Comparison of ENCODE assay signal across 8 cellular contexts in the genomic region with DNA sequence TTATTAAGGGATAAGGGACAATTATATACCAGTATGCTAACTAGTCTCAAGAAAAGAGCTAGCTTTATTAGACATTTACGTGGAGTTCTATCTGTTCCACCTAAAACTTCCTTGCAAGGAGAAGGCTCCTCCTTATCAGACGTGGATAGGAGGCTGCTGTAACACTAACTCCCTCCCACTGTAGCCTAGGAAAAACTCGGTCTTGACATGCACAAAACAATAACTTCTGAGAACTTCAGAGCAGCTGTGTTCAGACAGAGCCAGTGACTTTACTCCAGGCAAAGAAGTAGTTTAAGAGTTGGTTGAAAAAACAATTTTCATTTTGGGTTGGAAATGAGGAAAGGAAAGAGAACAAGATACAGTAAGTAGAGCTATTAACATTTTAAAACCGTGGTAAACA. TPM values are rescaled to one million over a fixed set of nuclear protein-coding genes. Genes with fewer than 3 reads are reported as not detected.
DNase-seq lines count a peak whose midpoint lies in the region; ATAC-seq and TF ChIP-seq lines count a peak whose summit lies in the region.

No MANE protein-coding gene starts in this region.

- H3K27ac ChIP-seq in CD4-positive, alpha-beta T cell (ENCODE audit: low read depth, low read length) = no peak overlapping the region
- H3K27ac ChIP-seq in osteoblast (ENCODE audit: low read depth, low read length) = peak overlapping the region; percentile 46

- peak overlapping the region; percentile 91 for H3K27ac Mint-ChIP-seq in CD4-positive, alpha-beta T cell
- peak overlapping the region; percentile 5 to 65 for H3K27ac Mint-ChIP-seq in effector memory CD8-positive, alpha-beta T cell

- no peaks in the 10 kb centered on the region for H3K9me3 ChIP-seq in CD4-positive, alpha-beta T cell (ENCODE audit: control insufficient read depth, low read length)
- no peaks in the 10 kb centered on the region for H3K9me3 ChIP-seq in osteoblast (ENCODE audit: low read depth, low read length)

- H3K4me1 Mint-ChIP-seq in CD4-positive, alpha-beta T cell (ENCODE audit: low read depth) = peaks cover 61% of the 10 kb centered on the region
- H3K4me1 Mint-ChIP-seq in effector memory CD8-positive, alpha-beta T cell (ENCODE audit: low read depth in 2 of 2) = peaks cover 16 to 44% of the 10 kb centered on the region in 2 donors

- peaks cover 16% of the 10 kb centered on the region for H4K20me1 ChIP-seq in osteoblast (ENCODE audit: insufficient read depth, low read length)

- H3K4me2 ChIP-seq in osteoblast (ENCODE audit: insufficient read depth, low read length) = peak overlapping the region; percentile 89

- TF ChIP-seq CTCF in CD4-positive, alpha-beta T cell (IDR thresholded peaks at IDR 0.05) = no peak
- TF ChIP-seq CTCF in NB4 (IDR thresholded peaks at IDR 0.05; ENCODE audit: low read depth, low read length) (no peak), osteoblast (IDR thresholded peaks at IDR 0.05; ENCODE audit: extremely low read depth, low read depth, low read length) (no peak)

- H3K36me3 Mint-ChIP-seq in CD4-positive, alpha-beta T cell (ENCODE audit: low read depth) = peaks cover 23% of the 10 kb centered on the region
- H3K36me3 Mint-ChIP-seq in effector memory CD8-positive, alpha-beta T cell (ENCODE audit: insufficient read depth) = peaks cover 17% of the 10 kb centered on the region

- H3K27me3 ChIP-seq in CD4-positive, alpha-beta T cell (ENCODE audit: control insufficient read depth, insufficient read depth, low read length) = no peaks in the 10 kb centered on the region
- no peaks in the 10 kb centered on the region for H3K27me3 ChIP-seq in osteoblast (ENCODE audit: insufficient read depth, low read length)

- DNase-seq in CD4-positive, alpha-beta T cell = no peak
- DNase-seq in NB4 (ENCODE audit: low read depth) = peak; percentile 37
- DNase-seq in effector memory CD8-positive, alpha-beta T cell = no peak
- peak; percentile 73 for DNase-seq in osteoblast (ENCODE audit: insufficient read length, low spot score, missing footprints)
- DNase-seq in DMS79 (lab: John Stamatoyannopoulos, UW) = no peak
- no peak for DNase-seq in NK-92 treated with Interleukin-12 subunit alpha and Interleukin-12 subunit beta, amount 100 ng/mL, for 24 hours (lab: John Stamatoyannopoulos, UW)

- no peak for ATAC-seq in CD4-positive, alpha-beta T cell (ENCODE audit: poor library complexity)
- ATAC-seq in effector memory CD8-positive, alpha-beta T cell (replicated peaks) = no peak
- no peak for ATAC-seq in HG02870 (IDR thresholded peaks at IDR 0.05; ENCODE audit: unreplicated experiment)
- ATAC-seq in GM19023 (IDR thresholded peaks at IDR 0.05; ENCODE audit: unreplicated experiment) = no peak

- TF ChIP-seq POLR2A in NB4 (IDR thresholded peaks at IDR 0.05; ENCODE audit: extremely low read depth, insufficient read length) = no peak

- H3K4me3 ChIP-seq in NB4 (ENCODE audit: low read depth, low read length) (peak overlapping the region; percentile 99), osteoblast (ENCODE audit: insufficient read depth, low read length) (peak overlapping the region; percentile 87)

- peak overlapping the region; percentile 99 for H3K4me3 Mint-ChIP-seq in CD4-positive, alpha-beta T cell
- H3K4me3 Mint-ChIP-seq in effector memory CD8-positive, alpha-beta T cell = peak overlapping the region; percentile 36 to 98

- POLR2A ChIA-PET in CD4-positive, alpha-beta T cell (lab: Charles Lee) = interaction anchor here (2.2 kb wide), 1 partner anchor 52 kb away, joined by 12 read pairs; the partner anchor contains the start of gene ATP5MC2

- CTCF ChIA-PET in CD4-positive, alpha-beta T cell (lab: Charles Lee) = interaction anchor here (1.0 to 7.6 kb wide), 5 partner anchors 12 to 956 kb away, joined by 3 to 31 read pairs (median 3); partner anchors contain the start of gene ATP5MC2

- H3K36me3 ChIP-seq in osteoblast (ENCODE audit: insufficient read depth, low read length) = no peaks in the 10 kb centered on the region

- no peaks in the 10 kb centered on the region for H3K27me3 Mint-ChIP-seq in CD4-positive, alpha-beta T cell
- H3K27me3 Mint-ChIP-seq in effector memory CD8-positive, alpha-beta T cell = no peaks in the 10 kb centered on the region

- intact Hi-C loops in CD4-positive, alpha-beta T cell (cut with DNase I, micrococcal nuclease) = loop anchor here in 1 of 2 experiments (5.0 kb wide), 1 partner anchor 81 kb away; no protein-coding TSS in a partner anchor

- H2AFZ ChIP-seq in osteoblast (ENCODE audit: low read length) = peak overlapping the region; percentile 6

- H3K79me2 ChIP-seq in osteoblast (ENCODE audit: insufficient read depth, low read length) = peaks cover 70% of the 10 kb centered on the region

- peaks cover 29% of the 10 kb centered on the region for H3K4me1 ChIP-seq in osteoblast (ENCODE audit: insufficient read depth, low read length)

- no peaks in the 10 kb centered on the region for H3K9me3 Mint-ChIP-seq in CD4-positive, alpha-beta T cell
- H3K9me3 Mint-ChIP-seq in effector memory CD8-positive, alpha-beta T cell = no peaks in the 10 kb centered on the region

RNA-seq across cellular contexts. Expression of gene ATF7, which starts 2.7 kb away (rescaled TPM):
- 10 to 100 TPM; 13.3 to 14.3 TPM for total RNA-seq in CD4-positive, alpha-beta T cell
- total RNA-seq in osteoblast = 14.4 and 17.4 TPM in 2 replicates

RNA-seq across cellular contexts. Expression of gene ATP5MC2, which starts 52.4 kb away (rescaled TPM):
- 100 to 1,000 TPM; 235 to 245 TPM for total RNA-seq in CD4-positive, alpha-beta T cell
- total RNA-seq in osteoblast = 93.1 and 95.9 TPM in 2 replicates

Comparison
In these comparisons a context has a peak if more than half of its experiments do, and no peak if none do; other contexts are left out.
1. DNase-seq: peak in NB4 (single experiment) and osteoblast (single experiment); none in CD4-positive, alpha-beta T cell (0 of 10), effector memory CD8-positive, alpha-beta T cell (0 of 3), DMS79 (single experiment) and NK-92 treated with Interleukin-12 subunit alpha and Interleukin-12 subunit beta, amount 100 ng/mL, for 24 hours (single experiment).